ENCODE assay signal across 8 cellular contexts in the genomic region with DNA sequence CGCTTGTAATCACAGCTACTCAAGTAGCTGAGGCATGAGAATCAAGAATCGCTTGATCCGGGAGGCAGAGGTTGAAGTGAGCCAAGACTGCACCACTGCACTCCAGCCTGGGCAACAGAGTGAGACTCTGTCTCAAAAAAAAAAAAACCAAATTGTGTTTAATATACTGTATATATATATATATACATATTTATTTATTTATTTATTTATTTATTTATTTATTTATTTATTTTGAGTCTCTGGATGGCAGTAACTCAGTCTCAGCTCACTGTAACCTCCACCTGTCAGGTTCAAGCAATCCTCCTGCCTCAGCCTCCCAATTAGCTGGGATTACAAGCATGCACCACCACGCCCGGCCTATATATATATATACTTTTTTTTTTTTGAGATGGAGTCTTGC. TPM values are rescaled to one million over a fixed set of nuclear protein-coding genes. Genes with fewer than 3 reads are reported as not detected.
DNase-seq lines count a peak whose midpoint lies in the region; ATAC-seq, FAIRE-seq and TF ChIP-seq lines count a peak whose summit lies in the region.
"Not testable (repeated sequence)": the region's sequence is repeated elsewhere in the genome, so short reads cannot be mapped to it uniquely, and the experiment has no call there.
"Had no signal": no experiment of that assay in that cellular context is flagged by ENCODE, and none has a peak within 500 bp of the region (broad histone marks: within the 10 kb centered on the region; RNA-seq: fewer than 3 reads in every experiment).

No MANE protein-coding gene starts in this region.

- H3K27me3 ChIP-seq in K562 (ENCODE audit: control insufficient read depth in 2 of 2, insufficient read depth in 2 of 2, low read length in 2 of 2); right atrium auricular region; right cardiac atrium (ENCODE audit: control insufficient read depth, insufficient read depth); lower lobe of right lung (ENCODE audit: low read depth): not testable (repeated sequence)

- not testable (repeated sequence) for H3K79me2 ChIP-seq in K562 (ENCODE audit: control insufficient read depth, insufficient read depth, low read length)

- H4K20me1 ChIP-seq in K562 (replicated peaks; ENCODE audit: control insufficient read depth, insufficient read depth, low read length): not testable (repeated sequence)

- in situ Hi-C loops in K562 (cut with MboI): not testable (repeated sequence)

- not testable (repeated sequence) for H3K27ac ChIP-seq in HEK293 (ENCODE audit: extremely low read depth, low read depth, low read length); lower lobe of right lung
- peak overlapping the region; percentile 69 for H3K27ac ChIP-seq in RWPE1
- H3K27ac ChIP-seq in K562 (ENCODE audit: extremely low read depth, low read depth, low read length): peak overlapping the region; percentile 92; the same call in 1 of the 3 replicates
- H3K27ac ChIP-seq in right atrium auricular region: peak overlapping the region; percentile 60 to 85
- peak overlapping the region; percentile 28 for H3K27ac ChIP-seq in right cardiac atrium (ENCODE audit: low read length)

- H3K9ac ChIP-seq in K562 (ENCODE audit: insufficient read depth in 1 of 2, low read depth in 2 of 2, low read length in 2 of 2): not testable (repeated sequence)

- WGBS in K562 (ENCODE audit: insufficient coverage, low coverage, missing lambda C conversion rate): 93% methylated on average over 5 of the region's 5 CpGs
- WGBS in right cardiac atrium: 91% methylated on average over 5 of the region's 5 CpGs

- H3K4me2 ChIP-seq in K562 (ENCODE audit: insufficient read depth, low read length): not testable (repeated sequence)

- H3K36me3 ChIP-seq in HEK293 (ENCODE audit: control insufficient read depth in 2 of 2, insufficient read depth in 1 of 2, low read length in 2 of 2); K562 (ENCODE audit: control insufficient read depth, insufficient read depth, low read length); right atrium auricular region; lower lobe of right lung: not testable (repeated sequence)

- not testable (repeated sequence) for H3K9me1 ChIP-seq in K562 (ENCODE audit: control insufficient read depth, insufficient read depth, low read length)

- H2AFZ ChIP-seq in K562 (ENCODE audit: low read depth, low read length): not testable (repeated sequence)

- FAIRE-seq in K562 (lab: Jason Lieb, UNC): not testable (repeated sequence)

- not testable (repeated sequence) for TF ChIP-seq POLR2A in K562 (conservative IDR thresholded peaks at IDR 0.05)

- intact Hi-C loops in K562 (cut with micrococcal nuclease): loop anchor here (5.0 kb wide), 1 partner anchor 34 kb away; a partner anchor contains a TSS
- intact Hi-C loops in right cardiac atrium (cut with DNase I); lower lobe of right lung (cut with DNase I): not testable (repeated sequence)

- TF ChIP-seq CTCF in HEK293 (tag by site-specific recombination; IDR thresholded peaks at IDR 0.05); RWPE1 (conservative IDR thresholded peaks at IDR 0.05; ENCODE audit: low read depth); K562 (IDR thresholded peaks at IDR 0.05 in 2 of 3, conservative IDR thresholded peaks at IDR 0.05 in 1 of 3; ENCODE audit: insufficient read depth in 2 of 3, low read depth in 1 of 3, low read length in 3 of 3); right atrium auricular region (IDR thresholded peaks at IDR 0.05); lower lobe of right lung (IDR thresholded peaks at IDR 0.05): not testable (repeated sequence)

- CTCF ChIA-PET in HEK293 (lab: Yijun Ruan, JAX) (interaction anchor here (0.6 to 15.6 kb wide), 6 partner anchors 12 to 128 kb away, joined by 3 to 117 read pairs (median 4); a partner anchor contains a TSS), RWPE1 (lab: Yijun Ruan, JAX) (interaction anchor here (0.7 to 1.9 kb wide), 4 partner anchors 12 to 116 kb away, joined by 3 to 9 read pairs (median 4); no protein-coding TSS in a partner anchor)
- CTCF ChIA-PET in K562 (lab: Yijun Ruan, JAX; ENCODE audit: low intra/inter-chr PET ratio): not testable (repeated sequence)

- not testable (repeated sequence) for H3K4me1 ChIP-seq in HEK293 (ENCODE audit: control insufficient read depth, insufficient read depth, low read length); right cardiac atrium (ENCODE audit: control insufficient read depth, insufficient read depth, low read length)
- H3K4me1 ChIP-seq in K562 (replicated peaks in 1 of 2; ENCODE audit: control insufficient read depth in 2 of 2, insufficient read depth in 2 of 2, low read length in 2 of 2) (peaks cover 30 to 43% of the 10 kb centered on the region in 2 experiments), right atrium auricular region (peaks cover 0 to 15% of the 10 kb centered on the region in 2 donors), lower lobe of right lung (peaks cover 13% of the 10 kb centered on the region)

- POLR2A ChIA-PET in HEK293 (lab: Yijun Ruan, JAX) (interaction anchor here (0.7 kb wide), 1 partner anchor 136 kb away, joined by 3 read pairs; no protein-coding TSS in a partner anchor), K562 (lab: Yijun Ruan, JAX) (interaction anchor here (0.8 to 3.1 kb wide), 8 partner anchors 9 to 38 kb away, joined by 3 to 12 read pairs (median 3); a partner anchor contains a TSS)
- POLR2A ChIA-PET in RWPE1 (lab: Yijun Ruan, JAX; ENCODE audit: low non-redundant PET): not testable (repeated sequence)

- not testable (repeated sequence) for TF ChIP-seq RAD21 in K562 (CRISPR knock-in tag; conservative IDR thresholded peaks at IDR 0.05 in 1 of 2, IDR thresholded peaks at IDR 0.05 in 1 of 2)

- ATAC-seq in K562, right cardiac atrium, lower lobe of right lung: not testable (repeated sequence)

- H3K4me3 ChIP-seq in HEK293 (ENCODE audit: low read depth, low read length); K562; right atrium auricular region; right cardiac atrium (ENCODE audit: low read length); lower lobe of right lung: not testable (repeated sequence)

- not testable (repeated sequence) for TF ChIP-seq EP300 in K562 (IDR thresholded peaks at IDR 0.05; ENCODE audit: low read length)

- H3K9me3 ChIP-seq in HEK293 (ENCODE audit: control insufficient read depth, insufficient read depth, low read depth, low read length); K562 (replicated peaks; ENCODE audit: control insufficient read depth, insufficient read depth, low read depth, low read length); right atrium auricular region; right cardiac atrium (ENCODE audit: control insufficient read depth, low read length); lower lobe of right lung: not testable (repeated sequence)

- BruUV-seq in K562 (replicated peaks; lab: Mats Ljungman, UMichigan): not testable (repeated sequence)

- not testable (repeated sequence) for DNase-seq in RWPE1 (ENCODE audit: low spot score); K562 (ENCODE audit: extremely low read depth in 1 of 4, low spot score in 3 of 4); right atrium auricular region (ENCODE audit: low spot score); right cardiac atrium
- DNase-seq in lower lobe of right lung: peak; percentile 12

RNA-seq across cellular contexts. Expression of a gene that starts 14.8 kb away (rescaled TPM):
- total RNA-seq in K562 (2011; cell fraction: chromatin; rRNA removed; ENCODE audit: low replicate concordance): 3.1 and 9.9 TPM in 2 replicates
- 6.2 and 7.8 TPM in 2 replicates for total RNA-seq in K562 (2011; cell fraction: nucleolus; rRNA removed)
- total RNA-seq in K562 (2011; cell fraction: nucleoplasm; rRNA removed): 3.5 and 5.4 TPM in 2 replicates
- 0.65 and 1.1 TPM in 2 replicates for total RNA-seq in K562 (2014; rRNA removed)
- total RNA-seq in K562 (2014; rRNA removed; fragmentation: Illumina TruSeq; extraction: Trizol): 0.64 and 0.65 TPM in 2 replicates
- 0.33 and 0.75 TPM in 2 replicates for total RNA-seq in K562 (2015; rRNA removed; fragmentation: Illumina TruSeq; extraction: Trizol)
- total RNA-seq in K562 (2021): 2.6 and 3.1 TPM in 2 replicates
- 1.2 and 1.8 TPM in 2 replicates for polyA plus RNA-seq in K562 (2011; rRNA removed)
- 2.0 and 4.5 TPM in 2 replicates for polyA plus RNA-seq in K562 (2011; cell fraction: cytosol; rRNA removed)
- polyA plus RNA-seq in K562 (2011; cell fraction: nucleus; rRNA removed): 8.3 and 12.8 TPM in 2 replicates
- polyA plus RNA-seq in K562 (2012): 1.1 and 4.0 TPM in 2 replicates
- 0.91 and 1.8 TPM in 2 replicates for polyA plus RNA-seq in K562 (2014; fragmentation: Illumina TruSeq; extraction: Trizol)
- polyA plus RNA-seq in K562 (2014; fragmentation: Nextera tagmentation; extraction: Ambion mirVana): under 1 TPM; 0.06 to 0.11 TPM
- 1.8 and 2.4 TPM in 2 replicates for polyA plus RNA-seq in K562 (2014; rRNA removed)
- polyA minus RNA-seq in K562 (2011; rRNA and poly(A)+ RNA removed): 0.63 and 0.88 TPM in 2 replicates
- polyA minus RNA-seq in K562 (2011; cell fraction: cytosol; rRNA and poly(A)+ RNA removed): 2.2 and 2.7 TPM in 2 replicates
- 2.2 and 2.4 TPM in 2 replicates for polyA minus RNA-seq in K562 (2011; cell fraction: nucleus; rRNA and poly(A)+ RNA removed)
- total RNA-seq in right atrium auricular region: 10 to 100 TPM; 16.5 to 34.1 TPM
- 10 to 100 TPM; 12.7 to 21.6 (median 18.5) TPM for total RNA-seq in right cardiac atrium
- 12.7 TPM for polyA plus RNA-seq in right cardiac atrium
- total RNA-seq in lower lobe of right lung: 32.3 TPM
- total RNA-seq: A172, Daoy had no signal

RNA-seq across cellular contexts. Expression of a gene that starts 25.9 kb away (rescaled TPM):
- total RNA-seq in K562 (2011; cell fraction: chromatin; rRNA removed; ENCODE audit: low replicate concordance): 19.7 and 30.0 TPM in 2 replicates
- total RNA-seq in K562 (2011; cell fraction: nucleolus; rRNA removed): 16.8 and 17.0 TPM in 2 replicates
- 19.6 and 20.1 TPM in 2 replicates for total RNA-seq in K562 (2011; cell fraction: nucleoplasm; rRNA removed)
- 11.2 and 15.3 TPM in 2 replicates for total RNA-seq in K562 (2014; rRNA removed)
- total RNA-seq in K562 (2014; rRNA removed; fragmentation: Illumina TruSeq; extraction: Trizol): 13.5 and 13.8 TPM in 2 replicates
- total RNA-seq in K562 (2015; rRNA removed; fragmentation: Illumina TruSeq; extraction: Trizol): 15.9 and 16.4 TPM in 2 replicates
- 18.1 and 20.2 TPM in 2 replicates for total RNA-seq in K562 (2021)
- 32.5 and 32.9 TPM in 2 replicates for polyA plus RNA-seq in K562 (2011; rRNA removed)
- 25.1 and 26.6 TPM in 2 replicates for polyA plus RNA-seq in K562 (2011; cell fraction: cytosol; rRNA removed)
- polyA plus RNA-seq in K562 (2011; cell fraction: nucleus; rRNA removed): 21.0 and 22.5 TPM in 2 replicates
- 14.4 and 17.7 TPM in 2 replicates for polyA plus RNA-seq in K562 (2012)
- polyA plus RNA-seq in K562 (2014; fragmentation: Illumina TruSeq; extraction: Trizol): 22.3 and 22.9 TPM in 2 replicates
- polyA plus RNA-seq in K562 (2014; fragmentation: Nextera tagmentation; extraction: Ambion mirVana): 1 to 10 TPM; 1.7 to 2.3 TPM
- 15.8 and 16.0 TPM in 2 replicates for polyA plus RNA-seq in K562 (2014; rRNA removed)
- 19.9 and 22.9 TPM in 2 replicates for polyA minus RNA-seq in K562 (2011; rRNA and poly(A)+ RNA removed)
- 13.4 and 13.6 TPM in 2 replicates for polyA minus RNA-seq in K562 (2011; cell fraction: cytosol; rRNA and poly(A)+ RNA removed)
- 4.6 and 5.8 TPM in 2 replicates for polyA minus RNA-seq in K562 (2011; cell fraction: nucleus; rRNA and poly(A)+ RNA removed)
- 10 to 100 TPM; 17.9 to 28.4 TPM for total RNA-seq in right atrium auricular region
- total RNA-seq in right cardiac atrium: 10 to 100 TPM; 22.3 to 27.5 (median 23.1) TPM
- polyA plus RNA-seq in right cardiac atrium: 22.8 TPM
- 22.9 TPM for total RNA-seq in lower lobe of right lung

RNA-seq across cellular contexts. Expression of a gene that starts 26.1 kb away (rescaled TPM):
- 64.6 and 79.5 TPM in 2 replicates for total RNA-seq in K562 (2011; cell fraction: chromatin; rRNA removed; ENCODE audit: low replicate concordance)
- total RNA-seq in K562 (2011; cell fraction: nucleolus; rRNA removed): 65.9 and 72.6 TPM in 2 replicates
- 81.0 and 96.9 TPM in 2 replicates for total RNA-seq in K562 (2011; cell fraction: nucleoplasm; rRNA removed)
- total RNA-seq in K562 (2014; rRNA removed) (274 and 295 TPM in 2 replicates), K562 (2014; rRNA removed; fragmentation: Illumina TruSeq; extraction: Trizol) (600 and 662 TPM in 2 replicates), K562 (2015; rRNA removed; fragmentation: Illumina TruSeq; extraction: Trizol) (432 TPM in 2 replicates), K562 (2021) (300 and 341 TPM in 2 replicates), right atrium auricular region (100 to 1,000 TPM; 675 to 871 TPM), right cardiac atrium (100 to 1,000 TPM; 702 to 831 (median 748) TPM), lower lobe of right lung (171 TPM)
- polyA plus RNA-seq in K562 (2011; rRNA removed) (248 and 271 TPM in 2 replicates), K562 (2014; fragmentation: Illumina TruSeq; extraction: Trizol) (452 and 457 TPM in 2 replicates), K562 (2014; fragmentation: Nextera tagmentation; extraction: Ambion mirVana) (100 to 1,000 TPM; 786 to 828 TPM), K562 (2014; rRNA removed) (339 and 381 TPM in 2 replicates), right cardiac atrium (2,009 TPM)
- 220 and 388 TPM in 2 replicates for polyA plus RNA-seq in K562 (2011; cell fraction: cytosol; rRNA removed)
- polyA plus RNA-seq in K562 (2011; cell fraction: nucleus; rRNA removed): 118 and 154 TPM in 2 replicates
- 552 and 708 TPM in 2 replicates for polyA plus RNA-seq in K562 (2012)
- 307 and 324 TPM in 2 replicates for polyA minus RNA-seq in K562 (2011; rRNA and poly(A)+ RNA removed)
- 119 and 125 TPM in 2 replicates for polyA minus RNA-seq in K562 (2011; cell fraction: cytosol; rRNA and poly(A)+ RNA removed)
- 21.9 and 60.2 TPM in 2 replicates for polyA minus RNA-seq in K562 (2011; cell fraction: nucleus; rRNA and poly(A)+ RNA removed)

RNA-seq across cellular contexts. Expression of a gene that starts 36.9 kb away (rescaled TPM):
- 16.9 and 36.5 TPM in 2 replicates for total RNA-seq in K562 (2011; cell fraction: chromatin; rRNA removed; ENCODE audit: low replicate concordance)
- total RNA-seq in K562 (2011; cell fraction: nucleolus; rRNA removed): 20.5 and 25.8 TPM in 2 replicates
- 16.9 and 19.5 TPM in 2 replicates for total RNA-seq in K562 (2011; cell fraction: nucleoplasm; rRNA removed)
- total RNA-seq in K562 (2014; rRNA removed) (5.9 and 10.2 TPM in 2 replicates), K562 (2014; rRNA removed; fragmentation: Illumina TruSeq; extraction: Trizol) (4.1 and 5.1 TPM in 2 replicates), K562 (2015; rRNA removed; fragmentation: Illumina TruSeq; extraction: Trizol) (9.5 and 10.1 TPM in 2 replicates), K562 (2021) (15.2 TPM in 2 replicates), right atrium auricular region (1 to 10 TPM; 4.9 to 9.5 TPM), right cardiac atrium (10 to 100 TPM in 1 of 4 donors, 1 to 10 TPM in 3; 9.4 to 10.9 (median 9.6) TPM), lower lobe of right lung (16.7 TPM)
- polyA plus RNA-seq in K562 (2011; rRNA removed) (3.9 and 8.0 TPM in 2 replicates), K562 (2014; fragmentation: Illumina TruSeq; extraction: Trizol) (8.7 and 12.7 TPM in 2 replicates), K562 (2014; fragmentation: Nextera tagmentation; extraction: Ambion mirVana) (1 to 10 TPM; 1.4 to 2.8 TPM), K562 (2014; rRNA removed) (5.9 and 8.9 TPM in 2 replicates), right cardiac atrium (7.7 TPM)
- polyA plus RNA-seq in K562 (2011; cell fraction: cytosol; rRNA removed): 9.1 and 13.1 TPM in 2 replicates
- 8.4 and 8.7 TPM in 2 replicates for polyA plus RNA-seq in K562 (2011; cell fraction: nucleus; rRNA removed)
- polyA plus RNA-seq in K562 (2012): 15.4 and 16.8 TPM in 2 replicates
- 8.0 and 8.3 TPM in 2 replicates for polyA minus RNA-seq in K562 (2011; rRNA and poly(A)+ RNA removed)
- polyA minus RNA-seq in K562 (2011; cell fraction: cytosol; rRNA and poly(A)+ RNA removed): 8.3 and 9.9 TPM in 2 replicates
- 6.9 and 11.7 TPM in 2 replicates for polyA minus RNA-seq in K562 (2011; cell fraction: nucleus; rRNA and poly(A)+ RNA removed)

RNA-seq across cellular contexts. Expression of a gene that starts 58.6 kb away (rescaled TPM):
- total RNA-seq in K562 (2011; cell fraction: chromatin; rRNA removed; ENCODE audit: low replicate concordance): 23.9 and 63.5 TPM in 2 replicates
- 83.5 and 103 TPM in 2 replicates for total RNA-seq in K562 (2011; cell fraction: nucleolus; rRNA removed)
- 34.3 and 56.2 TPM in 2 replicates for total RNA-seq in K562 (2011; cell fraction: nucleoplasm; rRNA removed)
- 150 and 205 TPM in 2 replicates for total RNA-seq in K562 (2014; rRNA removed)
- total RNA-seq in K562 (2014; rRNA removed; fragmentation: Illumina TruSeq; extraction: Trizol): 21.5 and 31.6 TPM in 2 replicates
- total RNA-seq in K562 (2015; rRNA removed; fragmentation: Illumina TruSeq; extraction: Trizol): 55.3 and 56.6 TPM in 2 replicates
- 94.3 and 95.0 TPM in 2 replicates for total RNA-seq in K562 (2021)
- polyA plus RNA-seq in K562 (2011; rRNA removed): 45.0 and 55.6 TPM in 2 replicates
- polyA plus RNA-seq in K562 (2011; cell fraction: cytosol; rRNA removed): 71.8 and 135 TPM in 2 replicates
- 170 and 227 TPM in 2 replicates for polyA plus RNA-seq in K562 (2011; cell fraction: nucleus; rRNA removed)
- 54.2 and 75.4 TPM in 2 replicates for polyA plus RNA-seq in K562 (2012)
- polyA plus RNA-seq in K562 (2014; fragmentation: Illumina TruSeq; extraction: Trizol): 31.0 and 40.2 TPM in 2 replicates
- polyA plus RNA-seq in K562 (2014; fragmentation: Nextera tagmentation; extraction: Ambion mirVana): 1 to 10 TPM; 2.9 to 5.0 TPM
- 167 and 175 TPM in 2 replicates for polyA plus RNA-seq in K562 (2014; rRNA removed)
- polyA minus RNA-seq in K562 (2011; rRNA and poly(A)+ RNA removed): 6.2 and 7.8 TPM in 2 replicates
- 10.3 and 17.4 TPM in 2 replicates for polyA minus RNA-seq in K562 (2011; cell fraction: cytosol; rRNA and poly(A)+ RNA removed)
- 41.6 and 46.9 TPM in 2 replicates for polyA minus RNA-seq in K562 (2011; cell fraction: nucleus; rRNA and poly(A)+ RNA removed)
- 10 to 100 TPM; 41.4 to 77.5 TPM for total RNA-seq in right atrium auricular region
- total RNA-seq in right cardiac atrium: 10 to 100 TPM; 29.1 to 35.9 (median 33.3) TPM
- 37.5 TPM for polyA plus RNA-seq in right cardiac atrium
- 34.9 TPM for total RNA-seq in lower lobe of right lung
